Comparison of ENCODE assay signal across 11 cellular contexts in genomic region chr6:2890981-2891767, GRCh38. TPM values are rescaled to one million over a fixed set of nuclear protein-coding genes. Genes with fewer than 3 reads are reported as not detected.
DNase-seq lines count a peak whose midpoint lies in the region; ATAC-seq and TF ChIP-seq lines count a peak whose summit lies in the region.
"Had no signal": no experiment of that assay in that cellular context is flagged by ENCODE, and none has a peak within 500 bp of the region (broad histone marks: within the 10 kb centered on the region; RNA-seq: fewer than 3 reads in every experiment).

No MANE protein-coding gene starts in this region.

- H3K4me3 Mint-ChIP-seq in activated naive CD8-positive, alpha-beta T cell treated with anti-CD3 and anti-CD28 coated beads, Interleukin-2, amount 10 ng/mL, durations not matched to agents 7 days and 5 days = peak overlapping the region; percentile 20

- H3K4me1 Mint-ChIP-seq in activated naive CD8-positive, alpha-beta T cell treated with anti-CD3 and anti-CD28 coated beads, Interleukin-2, amount 10 ng/mL, durations not matched to agents 7 days and 5 days = peaks cover 19% of the 10 kb centered on the region

- POLR2A ChIA-PET in activated naive CD8-positive, alpha-beta T cell treated with anti-CD3 and anti-CD28 coated beads, Interleukin-2, amount 10 ng/mL, durations not matched to agents 7 days and 5 days (lab: Charles Lee) = interaction anchor here (1.0 to 1.4 kb wide), 3 partner anchors 13 to 177 kb away, joined by 3 to 16 read pairs (median 7); partner anchors contain the start of gene RIPK1

- no peaks in the 10 kb centered on the region for H3K79me2 ChIP-seq in OCI-LY1 (ENCODE audit: insufficient read depth, low read length)

- H3K9me2 ChIP-seq in OCI-LY1 (ENCODE audit: low read depth, low read length) = no peaks in the 10 kb centered on the region

- peak overlapping the region; percentile 63 for H3K9ac ChIP-seq in OCI-LY1 (ENCODE audit: low read length)
- peak overlapping the region; percentile 32 for H3K9ac ChIP-seq in rectal smooth muscle tissue (ENCODE audit: low read length)

- ATAC-seq in activated naive CD8-positive, alpha-beta T cell treated with anti-CD3 and anti-CD28 coated beads, Interleukin-2, amount 10 ng/mL, durations not matched to agents 7 days and 5 days (ENCODE audit: low read depth) = no peak

- DNase-seq in GM06990 (ENCODE audit: extremely low read depth, insufficient read length) (no peak), iPS-NIHi11 (ENCODE audit: low spot score) (no peak), NCI-H526 treated with DMSO at 0.1 percent for 48 hours (lab: John Stamatoyannopoulos, UW) (no peak), SW480 (ENCODE audit: low spot score) (no peak)
- no peak for DNase-seq in activated naive CD8-positive, alpha-beta T cell treated with anti-CD3 and anti-CD28 coated beads, Interleukin-2, amount 10 ng/mL, durations not matched to agents 7 days and 5 days
- DNase-seq: WERI-Rb-1 had no signal

- H4K20me1 ChIP-seq in OCI-LY1 (ENCODE audit: insufficient read depth, low read length) = no peaks in the 10 kb centered on the region

- H3K9me3 Mint-ChIP-seq in activated naive CD8-positive, alpha-beta T cell treated with anti-CD3 and anti-CD28 coated beads, Interleukin-2, amount 10 ng/mL, durations not matched to agents 7 days and 5 days = no peaks in the 10 kb centered on the region

- TF ChIP-seq CTCF in GM06990 (IDR thresholded peaks at IDR 0.05; ENCODE audit: insufficient read depth, low read length, poor library complexity, severe bottlenecking) = no peak
- TF ChIP-seq CTCF in OCI-LY1 (IDR thresholded peaks at IDR 0.05; ENCODE audit: low read length) = no peak

- no peak overlapping the region for H2AFZ ChIP-seq in OCI-LY1 (ENCODE audit: low read length)

- peak overlapping the region; percentile 19 for H3K27ac Mint-ChIP-seq in activated naive CD8-positive, alpha-beta T cell treated with anti-CD3 and anti-CD28 coated beads, Interleukin-2, amount 10 ng/mL, durations not matched to agents 7 days and 5 days

- peaks cover 63% of the 10 kb centered on the region for H3K36me3 Mint-ChIP-seq in activated naive CD8-positive, alpha-beta T cell treated with anti-CD3 and anti-CD28 coated beads, Interleukin-2, amount 10 ng/mL, durations not matched to agents 7 days and 5 days

- H3K36me3 ChIP-seq in GM06990 (ENCODE audit: control insufficient read depth, insufficient read depth, low read length) (peaks cover 2% of the 10 kb centered on the region; the same call in 1 of the 2 replicates), OCI-LY1 (ENCODE audit: insufficient read depth, low read length) (peaks cover 87% of the 10 kb centered on the region), rectal smooth muscle tissue (ENCODE audit: control insufficient read depth, insufficient read depth, low read length) (peaks cover 2% of the 10 kb centered on the region)
- H3K36me3 ChIP-seq: WERI-Rb-1 had no signal

- peak overlapping the region; percentile 51 for H3K4me2 ChIP-seq in OCI-LY1 (ENCODE audit: low read length)

- H3F3A ChIP-seq in OCI-LY1 (ENCODE audit: insufficient read depth, low read length) = peaks cover 18% of the 10 kb centered on the region

- H3K4me1 ChIP-seq in OCI-LY1 (ENCODE audit: insufficient read depth, low read length, severe bottlenecking) = peaks cover 44% of the 10 kb centered on the region
- H3K4me1 ChIP-seq in rectal smooth muscle tissue (ENCODE audit: control insufficient read depth, insufficient read depth, low read length) = no peaks in the 10 kb centered on the region
- H3K4me1 ChIP-seq: right atrium auricular region, suprapubic skin had no signal

- no peaks in the 10 kb centered on the region for H3K9me3 ChIP-seq in OCI-LY1 (ENCODE audit: low read length)
- H3K9me3 ChIP-seq: right atrium auricular region, suprapubic skin had no signal

- no peaks in the 10 kb centered on the region for H3K27me3 Mint-ChIP-seq in activated naive CD8-positive, alpha-beta T cell treated with anti-CD3 and anti-CD28 coated beads, Interleukin-2, amount 10 ng/mL, durations not matched to agents 7 days and 5 days

- no peaks in the 10 kb centered on the region for H3K27me3 ChIP-seq in GM06990 (replicated peaks; ENCODE audit: control insufficient read depth, insufficient read depth, low read length)
- H3K27me3 ChIP-seq in OCI-LY1 (ENCODE audit: insufficient read depth, low read length) = no peaks in the 10 kb centered on the region
- no peaks in the 10 kb centered on the region for H3K27me3 ChIP-seq in rectal smooth muscle tissue (ENCODE audit: control insufficient read depth, insufficient read depth, low read length)
- H3K27me3 ChIP-seq: right atrium auricular region, suprapubic skin had no signal

- H3K4me3 ChIP-seq in GM06990 (replicated peaks; ENCODE audit: low read depth, low read length) (peak overlapping the region; percentile 59), OCI-LY1 (ENCODE audit: low read depth, low read length, poor library complexity, severe bottlenecking) (peak overlapping the region; percentile 46), rectal smooth muscle tissue (ENCODE audit: low read length) (peak overlapping the region; percentile 45)
- H3K4me3 ChIP-seq: coronary artery, right atrium auricular region, suprapubic skin had no signal

- H3K27ac ChIP-seq in OCI-LY1 (ENCODE audit: low read depth, low read length, poor library complexity, severe bottlenecking) = peak overlapping the region; percentile 92
- no peak overlapping the region for H3K27ac ChIP-seq in rectal smooth muscle tissue (ENCODE audit: low read depth, low read length)
- H3K27ac ChIP-seq: coronary artery, right atrium auricular region, suprapubic skin, WERI-Rb-1 had no signal

RNA-seq across cellular contexts. Expression of gene SERPINB9, which starts 11.9 kb away (rescaled TPM):
- 10 to 100 TPM; 56.4 to 56.8 TPM for total RNA-seq in activated naive CD8-positive, alpha-beta T cell treated with anti-CD3 and anti-CD28 coated beads, Interleukin-2, amount 10 ng/mL, durations not matched to agents 7 days and 5 days

RNA-seq across cellular contexts. Expression of gene SERPINB1, which starts 49.5 kb away (rescaled TPM):
- total RNA-seq in activated naive CD8-positive, alpha-beta T cell treated with anti-CD3 and anti-CD28 coated beads, Interleukin-2, amount 10 ng/mL, durations not matched to agents 7 days and 5 days = 10 to 100 TPM; 58.6 to 59.8 TPM
